In genomic region chr4:6201580-6202091, GRCh38 we compare ENCODE assay signal across 13 cellular contexts. TPM values are rescaled to one million over a fixed set of nuclear protein-coding genes. Genes with fewer than 3 reads are reported as not detected.
DNase-seq lines count a peak whose midpoint lies in the region; ATAC-seq and FAIRE-seq lines count a peak whose summit lies in the region.
"Had no signal": no experiment of that assay in that cellular context is flagged by ENCODE, and none has a peak within 500 bp of the region (broad histone marks: within the 10 kb centered on the region; RNA-seq: fewer than 3 reads in every experiment).

No MANE protein-coding gene starts in this region.

- no peak for FAIRE-seq in small intestine (lab: Jason Lieb, UNC)

- no peak overlapping the region for H3K27ac Mint-ChIP-seq in activated naive CD4-positive, alpha-beta T cell treated with anti-CD3 and anti-CD28 coated beads, Interleukin-2, amount 50 U/mL, for 24 hours

- H3K27ac ChIP-seq in small intestine (ENCODE audit: low read depth in 1 of 2, low read length in 1 of 2) = no peak overlapping the region
- H3K27ac ChIP-seq: brain microvascular endothelial cell had no signal

- ATAC-seq in activated T-cell treated with anti-CD3 and anti-CD28 coated beads, Interleukin-2, amount 50 U/mL, for 4 hours = no peak

- H3K36me3 Mint-ChIP-seq in activated T-cell treated with anti-CD3 and anti-CD28 coated beads, Interleukin-2, amount 50 U/mL, for 4 hours (ENCODE audit: insufficient read depth) = peaks cover 2% of the 10 kb centered on the region
- no peaks in the 10 kb centered on the region for H3K36me3 Mint-ChIP-seq in activated naive CD4-positive, alpha-beta T cell treated with anti-CD3 and anti-CD28 coated beads, Interleukin-2, amount 50 U/mL, for 24 hours

- peak overlapping the region; percentile 82 for H3K4me3 ChIP-seq in Jurkat, Clone E6-1 (ENCODE audit: low read length)
- H3K4me3 ChIP-seq in small intestine (ENCODE audit: low read depth in 1 of 2, low read length in 2 of 2) = no peak overlapping the region

- H3K4me1 Mint-ChIP-seq in activated T-cell treated with anti-CD3 and anti-CD28 coated beads, Interleukin-2, amount 50 U/mL, for 4 hours (ENCODE audit: low read depth) = peaks cover 29% of the 10 kb centered on the region
- peaks cover 19% of the 10 kb centered on the region for H3K4me1 Mint-ChIP-seq in activated naive CD4-positive, alpha-beta T cell treated with anti-CD3 and anti-CD28 coated beads, Interleukin-2, amount 50 U/mL, for 24 hours

- peaks cover 3 to 16% of the 10 kb centered on the region in 2 donors for H3K27me3 ChIP-seq in small intestine (ENCODE audit: control insufficient read depth in 2 of 2, insufficient read depth in 2 of 2, low read length in 2 of 2)

- H3K4me3 Mint-ChIP-seq in activated T-cell treated with anti-CD3 and anti-CD28 coated beads, Interleukin-2, amount 50 U/mL, for 4 hours = peak overlapping the region; percentile 76
- H3K4me3 Mint-ChIP-seq in activated naive CD4-positive, alpha-beta T cell treated with anti-CD3 and anti-CD28 coated beads, Interleukin-2, amount 50 U/mL, for 24 hours = peak overlapping the region; percentile 63

- no peaks in the 10 kb centered on the region for H3K36me3 ChIP-seq in small intestine (ENCODE audit: control insufficient read depth in 2 of 2, insufficient read depth in 2 of 2, low read length in 2 of 2)
- H3K36me3 ChIP-seq: brain microvascular endothelial cell had no signal

- 59 to 70% (median 60%) methylated on average over 7 of the region's 7 CpGs for WGBS in small intestine, 3 donors

- peaks cover 0 to 3% of the 10 kb centered on the region in 2 donors for H3K4me1 ChIP-seq in small intestine (ENCODE audit: control insufficient read depth in 2 of 2, insufficient read depth in 1 of 2, low read depth in 1 of 2, low read length in 1 of 2)

- peaks cover 8% of the 10 kb centered on the region for H3K9me3 Mint-ChIP-seq in activated T-cell treated with anti-CD3 and anti-CD28 coated beads, Interleukin-2, amount 50 U/mL, for 4 hours
- peaks cover 4% of the 10 kb centered on the region for H3K9me3 Mint-ChIP-seq in activated naive CD4-positive, alpha-beta T cell treated with anti-CD3 and anti-CD28 coated beads, Interleukin-2, amount 50 U/mL, for 24 hours

- no peak for DNase-seq in activated T-cell treated with anti-CD3 and anti-CD28 coated beads, Interleukin-2, amount 50 U/mL, for 4 hours
- no peak for DNase-seq in activated T-cell treated with anti-CD3 and anti-CD28 coated beads, Interleukin-2, amount 50 U/mL, for 48 hours
- DNase-seq in Jurkat, Clone E6-1 (ENCODE audit: low read depth, low spot score) = peak; percentile 91
- DNase-seq in small intestine (peak; percentile 5), HT-29 (ENCODE audit: low spot score) (no peak), NCI-H446 (lab: John Stamatoyannopoulos, UW) (no peak), NCI-H345 (lab: John Stamatoyannopoulos, UW) (no peak)
- DNase-seq: AML-193, brain microvascular endothelial cell, NCI-H524, T-helper 9 cell had no signal

- H3K27me3 Mint-ChIP-seq in activated T-cell treated with anti-CD3 and anti-CD28 coated beads, Interleukin-2, amount 50 U/mL, for 4 hours (ENCODE audit: low read depth) = peaks cover 28% of the 10 kb centered on the region
- H3K27me3 Mint-ChIP-seq in activated naive CD4-positive, alpha-beta T cell treated with anti-CD3 and anti-CD28 coated beads, Interleukin-2, amount 50 U/mL, for 24 hours = peaks cover 26% of the 10 kb centered on the region

- no peaks in the 10 kb centered on the region for H3K9me3 ChIP-seq in small intestine (ENCODE audit: control insufficient read depth, low read depth)

RNA-seq across cellular contexts. Expression of gene JAKMIP1, which starts 1.3 kb away (rescaled TPM):
- total RNA-seq in activated T-cell treated with anti-CD3 and anti-CD28 coated beads, Interleukin-2, amount 50 U/mL, for 4 hours = 1 to 10 TPM; 1.1 to 3.7 (median 3.3) TPM
- polyA plus RNA-seq in Jurkat, Clone E6-1 (2012; ENCODE audit: insufficient read depth, insufficient read length) = 24.4 TPM
- polyA plus RNA-seq in small intestine = 1 to 10 TPM in 2 of 3 donors, under 1 TPM in 1; 0.67 to 1.8 (median 1.4) TPM
- total RNA-seq in HT-29 (2014; rRNA removed; shearing (Covaris generic)) = not detected in 2 replicates
- total RNA-seq: pulmonary artery endothelial cell had no signal

Comparison
In these comparisons a context has a peak if more than half of its experiments do, and no peak if none do; other contexts are left out.
1. DNase-seq: peak in Jurkat, Clone E6-1 (single experiment) and small intestine (single experiment); none in activated T-cell treated with anti-CD3 and anti-CD28 coated beads, Interleukin-2, amount 50 U/mL, for 4 hours (single experiment), activated T-cell treated with anti-CD3 and anti-CD28 coated beads, Interleukin-2, amount 50 U/mL, for 48 hours (0 of 2), HT-29 (single experiment), NCI-H446 (0 of 2) and NCI-H345 (single experiment).